In the genomic region with DNA sequence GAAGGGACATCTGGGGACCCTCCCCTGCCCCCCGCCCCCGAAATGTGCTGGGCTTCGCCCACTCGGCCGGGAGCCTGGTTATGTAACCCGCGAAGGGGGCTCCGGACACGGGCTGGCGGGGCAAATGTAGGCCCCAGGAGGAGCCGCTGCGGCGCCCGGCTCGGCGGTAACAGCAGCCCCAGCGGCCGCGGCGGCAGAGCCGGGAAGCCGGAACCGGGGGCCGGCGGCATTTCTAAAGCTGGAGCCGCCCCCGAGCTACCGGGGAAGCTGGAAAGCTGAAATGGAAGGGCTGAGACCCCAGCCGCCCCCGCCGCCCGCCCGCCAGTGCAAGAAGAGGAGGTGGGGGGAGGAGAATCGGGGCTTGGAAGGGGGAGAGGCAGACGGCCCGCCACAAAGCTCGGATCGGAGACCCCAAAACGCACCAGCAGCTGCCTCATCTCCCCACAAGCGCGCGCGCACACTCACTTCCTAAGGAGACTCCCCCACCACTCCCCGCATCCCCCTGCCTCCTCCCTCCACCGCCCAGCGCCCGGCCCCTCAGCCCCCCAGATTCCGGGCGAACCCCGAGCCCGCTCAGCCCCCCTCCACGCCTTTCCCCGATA, we compare ENCODE assay signal across 8 cellular contexts. TPM values are rescaled to one million over a fixed set of nuclear protein-coding genes. Genes with fewer than 3 reads are reported as not detected.
DNase-seq lines count a peak whose midpoint lies in the region; ATAC-seq and TF ChIP-seq lines count a peak whose summit lies in the region.

No MANE protein-coding gene starts in this region.

- H3K4me3 Mint-ChIP-seq in activated CD4-positive, alpha-beta T cell treated with anti-CD3 and anti-CD28 coated beads, Interleukin-2, amount 10 ng/mL, durations not matched to agents 24 days and 14 days: peak overlapping the region; percentile 99
- H3K4me3 Mint-ChIP-seq in mesothelial cell of epicardium: peak overlapping the region; percentile 87

- peaks cover 16% of the 10 kb centered on the region for H3K36me3 Mint-ChIP-seq in activated CD4-positive, alpha-beta T cell treated with anti-CD3 and anti-CD28 coated beads, Interleukin-2, amount 10 ng/mL, durations not matched to agents 24 days and 14 days (ENCODE audit: low read depth)
- H3K36me3 Mint-ChIP-seq in mesothelial cell of epicardium: peaks cover 2% of the 10 kb centered on the region

- RAD21 ChIA-PET in HCT116 (lab: Charles Lee; ENCODE audit: low non-redundant PET in 1 of 2, low total read pairs in 2 of 2, uncharacterized antibody in 2 of 2, unreplicated experiment in 2 of 2): no interaction called here

- WGBS in thymus: under 1% methylated on average over 53 of the region's 53 CpGs

- ATAC-seq in HCT116: no peak
- ATAC-seq in GM18870 (IDR thresholded peaks at IDR 0.05; ENCODE audit: unreplicated experiment): no peak
- ATAC-seq in HG03045 (IDR thresholded peaks at IDR 0.05; ENCODE audit: unreplicated experiment): no peak

- H3K4me1 ChIP-seq in HCT116 (ENCODE audit: control insufficient read depth in 1 of 2, insufficient read depth in 2 of 2, low read length in 2 of 2) (peaks cover 13 to 29% of the 10 kb centered on the region in 2 experiments), thymus (ENCODE audit: control insufficient read depth, insufficient read depth, low read length) (peaks cover 23% of the 10 kb centered on the region)

- H3K79me2 ChIP-seq in HCT116 (ENCODE audit: insufficient read depth, low read length): no peaks in the 10 kb centered on the region

- H3K27ac ChIP-seq in HCT116 (ENCODE audit: low read depth, low read length) (no peak overlapping the region; the same call in 1 of the 2 replicates), thymus (ENCODE audit: low read depth) (peak overlapping the region; percentile 95)

- CTCF ChIA-PET in HCT116 (lab: Charles Lee): no interaction called here

- H3K27me3 Mint-ChIP-seq in activated CD4-positive, alpha-beta T cell treated with anti-CD3 and anti-CD28 coated beads, Interleukin-2, amount 10 ng/mL, durations not matched to agents 24 days and 14 days: no peaks in the 10 kb centered on the region
- H3K27me3 Mint-ChIP-seq in mesothelial cell of epicardium (ENCODE audit: low read depth): no peaks in the 10 kb centered on the region

- H4K20me1 ChIP-seq in HCT116 (ENCODE audit: insufficient read depth): no peaks in the 10 kb centered on the region

- no peak overlapping the region for H2AFZ ChIP-seq in HCT116 (ENCODE audit: low read depth, low read length, poor library complexity, severe bottlenecking)

- no peak for TF ChIP-seq POLR2A in HCT116 (IDR thresholded peaks at IDR 0.05; ENCODE audit: borderline replicate concordance, extremely low read depth, insufficient read depth, insufficient read length)

- no peak for TF ChIP-seq CTCF in AG10803 (conservative IDR thresholded peaks at IDR 0.05; ENCODE audit: low read length)
- TF ChIP-seq CTCF in HCT116 (IDR thresholded peaks at IDR 0.05 in 2 of 3, conservative IDR thresholded peaks at IDR 0.05 in 1 of 3; ENCODE audit: borderline replicate concordance in 1 of 3, insufficient read depth in 1 of 3, low read depth in 2 of 3, low read length in 2 of 3): no peak
- TF ChIP-seq CTCF in mesothelial cell of epicardium (IDR thresholded peaks at IDR 0.05; ENCODE audit: unreplicated experiment): no peak

- H3K9ac ChIP-seq in HCT116 (ENCODE audit: low read length): peak overlapping the region; percentile 60

- H3K4me2 ChIP-seq in HCT116 (ENCODE audit: low read length): peak overlapping the region; percentile 88

- peak overlapping the region; percentile 99 for H3K27ac Mint-ChIP-seq in activated CD4-positive, alpha-beta T cell treated with anti-CD3 and anti-CD28 coated beads, Interleukin-2, amount 10 ng/mL, durations not matched to agents 24 days and 14 days
- no peak overlapping the region for H3K27ac Mint-ChIP-seq in mesothelial cell of epicardium

- H3K4me3 ChIP-seq in AG10803 (ENCODE audit: low read length) (peak overlapping the region; percentile 67), HCT116 (replicated peaks in 1 of 2; ENCODE audit: low read depth in 1 of 2, low read length in 2 of 2) (peak overlapping the region in 1 of 2 experiments; percentile 60; a peak in 3 of 4 replicates), thymus (ENCODE audit: low read length) (peak overlapping the region; percentile 82)

- peaks cover 37% of the 10 kb centered on the region for H3K4me1 Mint-ChIP-seq in activated CD4-positive, alpha-beta T cell treated with anti-CD3 and anti-CD28 coated beads, Interleukin-2, amount 10 ng/mL, durations not matched to agents 24 days and 14 days
- H3K4me1 Mint-ChIP-seq in mesothelial cell of epicardium: peaks cover 54% of the 10 kb centered on the region

- no peak for TF ChIP-seq RAD21 in HCT116 (IDR thresholded peaks at IDR 0.05; ENCODE audit: low read depth)

- DNase-seq in AG10803 (ENCODE audit: low read depth) (no peak), HCT116 (ENCODE audit: low read depth, low spot score) (no peak), ecto neural progenitor cell (ENCODE audit: low spot score) (peak; percentile 70), mesothelial cell of epicardium (ENCODE audit: low spot score in 2 of 2, unreplicated experiment in 2 of 2) (peak; percentile 36 to 51)
- DNase-seq in activated CD4-positive, alpha-beta T cell treated with anti-CD3 and anti-CD28 coated beads, Interleukin-2, amount 10 ng/mL, durations not matched to agents 24 days and 14 days: peak; percentile 80

- POLR2A ChIA-PET in HCT116 (lab: Charles Lee): interaction anchor here (0.9 kb wide), 2 partner anchors 14 to 47 kb away, joined by 3 read pairs; partner anchors contain the start of gene ORAI1

- H3K36me3 ChIP-seq in HCT116 (ENCODE audit: control insufficient read depth in 1 of 2, insufficient read depth in 2 of 2, low read length in 2 of 2) (no peaks in the 10 kb centered on the region), thymus (ENCODE audit: control insufficient read depth, insufficient read depth) (peaks cover 21% of the 10 kb centered on the region)

- intact Hi-C loops in HCT116 (cut with micrococcal nuclease): no loop called here
- intact Hi-C loops in activated CD4-positive, alpha-beta T cell treated with anti-CD3 and anti-CD28 coated beads, Interleukin-2, amount 10 ng/mL, durations not matched to agents 24 days and 14 days (cut with micrococcal nuclease): no loop called here

- H3K9me3 ChIP-seq in HCT116 (ENCODE audit: control insufficient read depth in 1 of 2, insufficient read depth in 1 of 2, low read depth in 1 of 2, low read length in 2 of 2) (no peaks in the 10 kb centered on the region), thymus (ENCODE audit: control insufficient read depth) (no peaks in the 10 kb centered on the region)

- no peaks in the 10 kb centered on the region for H3K27me3 ChIP-seq in HCT116 (ENCODE audit: insufficient read depth, low read length)
- no peaks in the 10 kb centered on the region for H3K27me3 ChIP-seq in thymus (ENCODE audit: control insufficient read depth, insufficient read depth)

- no peaks in the 10 kb centered on the region for H3K9me2 ChIP-seq in HCT116 (ENCODE audit: insufficient read depth)

- H3K9me3 Mint-ChIP-seq in activated CD4-positive, alpha-beta T cell treated with anti-CD3 and anti-CD28 coated beads, Interleukin-2, amount 10 ng/mL, durations not matched to agents 24 days and 14 days: no peaks in the 10 kb centered on the region
- H3K9me3 Mint-ChIP-seq in mesothelial cell of epicardium: no peaks in the 10 kb centered on the region

- no TSS peak for BruUV-seq in HCT116 (replicated peaks; lab: Mats Ljungman, UMichigan)

TF ChIP-seq in HCT116, 20 proteins besides CTCF, POLR2A, EP300 and RAD21 (continues in another document):
- TF ChIP-seq CBX3 (IDR thresholded peaks at IDR 0.05; ENCODE audit: low read depth): no peak
- TF ChIP-seq SRF (IDR thresholded peaks at IDR 0.05; ENCODE audit: low read depth): no peak
- no peak for TF ChIP-seq MAX (IDR thresholded peaks at IDR 0.05)
- TF ChIP-seq ELF1 (IDR thresholded peaks at IDR 0.05; ENCODE audit: borderline replicate concordance, low read depth): no peak
- no peak for TF ChIP-seq EGR1 (IDR thresholded peaks at IDR 0.05; ENCODE audit: low read depth)
- TF ChIP-seq, protein P1, sequence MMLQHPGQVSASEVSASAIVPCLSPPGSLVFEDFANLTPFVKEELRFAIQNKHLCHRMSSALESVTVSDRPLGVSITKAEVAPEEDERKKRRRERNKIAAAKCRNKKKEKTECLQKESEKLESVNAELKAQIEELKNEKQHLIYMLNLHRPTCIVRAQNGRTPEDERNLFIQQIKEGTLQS (IDR thresholded peaks at IDR 0.05): no peak

RNA-seq across cellular contexts. Expression of gene KDM2B, which starts 1.5 kb away (rescaled TPM):
- total RNA-seq in HCT116 (2021; ENCODE audit: unreplicated experiment): 36.7 TPM
- 23.7 and 28.4 TPM in 2 replicates for polyA plus RNA-seq in HCT116 (2012)
- total RNA-seq in activated CD4-positive, alpha-beta T cell treated with anti-CD3 and anti-CD28 coated beads, Interleukin-2, amount 10 ng/mL, durations not matched to agents 24 days and 14 days: 60.7 and 62.9 TPM in 2 replicates
- 55.4 to 61.1 TPM (median 57.5 TPM) in 3 replicates for total RNA-seq in mesothelial cell of epicardium
- 25.9 TPM for polyA plus RNA-seq in thymus

RNA-seq across cellular contexts. Expression of gene ORAI1, which starts 47.0 kb away (rescaled TPM):
- total RNA-seq in HCT116 (2021; ENCODE audit: unreplicated experiment): 20.2 TPM
- polyA plus RNA-seq in HCT116 (2012): 23.7 and 26.7 TPM in 2 replicates
- 58.3 and 61.8 TPM in 2 replicates for total RNA-seq in activated CD4-positive, alpha-beta T cell treated with anti-CD3 and anti-CD28 coated beads, Interleukin-2, amount 10 ng/mL, durations not matched to agents 24 days and 14 days
- 9.8 to 10.3 TPM (median 9.8 TPM) in 3 replicates for total RNA-seq in mesothelial cell of epicardium
- 12.8 TPM for polyA plus RNA-seq in thymus

Comparison
In these comparisons a context has a peak if more than half of its experiments do, and no peak if none do; other contexts are left out.
1. DNase-seq: peak in activated CD4-positive, alpha-beta T cell treated with anti-CD3 and anti-CD28 coated beads, Interleukin-2, amount 10 ng/mL, durations not matched to agents 24 days and 14 days (single experiment), ecto neural progenitor cell (single experiment) and mesothelial cell of epicardium (2 of 2); none in AG10803 (single experiment) and HCT116 (single experiment).